11 cellular contexts compared by ENCODE assay signal in the genomic region with DNA sequence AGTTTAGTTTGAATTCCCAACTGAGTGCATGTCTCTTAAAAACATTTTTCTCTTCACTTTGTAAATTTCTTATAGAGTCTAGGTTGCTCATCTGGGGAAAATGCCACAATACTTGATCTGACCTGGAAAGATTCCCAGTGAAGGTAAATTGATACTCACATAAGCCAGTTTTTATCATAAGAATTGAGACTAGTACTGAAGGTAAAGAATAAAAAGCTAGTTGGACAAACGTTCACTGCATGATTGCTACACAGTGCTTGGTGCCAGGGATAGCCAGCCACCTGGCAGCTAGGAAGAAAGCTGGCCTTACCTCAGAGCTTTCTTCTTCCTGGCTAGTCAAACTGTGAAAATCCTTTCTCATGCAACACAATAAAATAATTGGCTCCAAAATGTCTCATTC.
DNase-seq lines count a peak whose midpoint lies in the region; ATAC-seq, FAIRE-seq and TF ChIP-seq lines count a peak whose summit lies in the region.
"Had no signal": no experiment of that assay in that cellular context is flagged by ENCODE, and none has a peak within 500 bp of the region (broad histone marks: within the 10 kb centered on the region; RNA-seq: fewer than 3 reads in every experiment).

No MANE protein-coding gene starts in this region.

- no peak for TF ChIP-seq RAD21 in GM12878 (IDR thresholded peaks at IDR 0.05; ENCODE audit: insufficient read depth, low read depth, low read length)

- POLR2A ChIA-PET in GM12878 (lab: Charles Lee), result no interaction called here

- RAD21 ChIA-PET in GM12878 (lab: Charles Lee; ENCODE audit: unreplicated experiment), result interaction anchor here (0.6 to 1.8 kb wide), 3 partner anchors 12 to 291 kb away, joined by 3 to 5 read pairs (median 4); no protein-coding TSS in a partner anchor

- BruUV-seq in GM12878 (replicated peaks; lab: Mats Ljungman, UMichigan), result no TSS peak

- ATAC-seq in GM12878 (peak; percentile 22; the same call in 1 of the 3 replicates), GM18502 (IDR thresholded peaks at IDR 0.05; ENCODE audit: poor library complexity, unreplicated experiment) (no peak), HG03432 (IDR thresholded peaks at IDR 0.05; ENCODE audit: unreplicated experiment) (no peak), HG03521 (IDR thresholded peaks at IDR 0.05; ENCODE audit: unreplicated experiment) (no peak)
- ATAC-seq: naive thymus-derived CD8-positive, alpha-beta T cell had no signal

- H3K4me2 ChIP-seq in GM12878 (ENCODE audit: control insufficient read depth, insufficient read depth), result no peak overlapping the region

- H3K27me3 ChIP-seq in GM12878 (replicated peaks in 1 of 2; ENCODE audit: control insufficient read depth in 2 of 2, insufficient read depth in 2 of 2, low read length in 1 of 2) (no peaks in the 10 kb centered on the region), right atrium auricular region (no peaks in the 10 kb centered on the region), transverse colon (no peaks in the 10 kb centered on the region)
- H3K27me3 ChIP-seq: upper lobe of left lung had no signal

- in situ Hi-C loops in GM12878 (cut with MboI) (no loop called here), transverse colon (cut with MboI; ENCODE audit: low pct_ligation_motif_present in 1 of 4, low pct_unique_long_range_greater_than_20kb in 1 of 4, low sequenced_read_pairs in 3 of 4) (no loop called here)

- no peak for FAIRE-seq in GM12878 (lab: Jason Lieb, UNC)

- 6% methylated on average over 1 of the region's 1 CpG for WGBS in GM12878 (ENCODE audit: insufficient coverage, insufficient replicate concordance, low lambda C conversion rate, missing lambda C conversion rate)
- WGBS in transverse colon (ENCODE audit: low coverage in 1 of 2), 2 donors, result 31% methylated on average over 1 of the region's 1 CpG; no CpG with 5 or more reads in 1 of the 2 donors

- peak; percentile 63 for DNase-seq in NCI-H1092 treated with DMSO at 0.1 percent for 48 hours (lab: John Stamatoyannopoulos, UW)
- no peak for DNase-seq in NCI-H1092 (lab: John Stamatoyannopoulos, UW)
- DNase-seq in GM12878 (ENCODE audit: low read depth, low spot score), result no peak
- DNase-seq in right atrium auricular region (ENCODE audit: low spot score), result no peak
- no peak for DNase-seq in transverse colon
- DNase-seq: cerebellar nuclear complex; naive thymus-derived CD8-positive, alpha-beta T cell had no signal

- H3K4me3 ChIP-seq in GM12878, result no peak overlapping the region
- H3K4me3 ChIP-seq in right atrium auricular region, result no peak overlapping the region
- no peak overlapping the region for H3K4me3 ChIP-seq in transverse colon
- H3K4me3 ChIP-seq: upper lobe of left lung had no signal

- SMC1A ChIA-PET in GM12878 (lab: Charles Lee; ENCODE audit: uncharacterized antibody, unreplicated experiment), result interaction anchor here (0.8 to 1.4 kb wide), 4 partner anchors 17 to 98 kb away, joined by 3 to 4 read pairs (median 3); no protein-coding TSS in a partner anchor

- H3K9ac ChIP-seq in GM12878 (ENCODE audit: control insufficient read depth, insufficient read depth, low read length), result no peak overlapping the region

- TF ChIP-seq POLR2A in GM12878 (IDR thresholded peaks at IDR 0.05; ENCODE audit: low read depth, low read length) (no peak), transverse colon (IDR thresholded peaks at IDR 0.05) (no peak)

- CTCF ChIA-PET in GM12878 (lab: Yijun Ruan, JAX), result interaction anchor here (0.9 to 1.7 kb wide), 3 partner anchors 32 to 161 kb away, joined by 3 to 7 read pairs (median 3); no protein-coding TSS in a partner anchor

- no peaks in the 10 kb centered on the region for H3K9me3 ChIP-seq in GM12878 (replicated peaks; ENCODE audit: control insufficient read depth, insufficient read depth, low read length)
- H3K9me3 ChIP-seq in right atrium auricular region, result no peaks in the 10 kb centered on the region
- no peaks in the 10 kb centered on the region for H3K9me3 ChIP-seq in transverse colon
- H3K9me3 ChIP-seq: upper lobe of left lung had no signal

- intact Hi-C loops in GM12878 (cut with micrococcal nuclease; ENCODE audit: unreplicated experiment) (no loop called here), transverse colon (cut with DNase I; ENCODE audit: low total_unique reads) (no loop called here)

- H3K36me3 ChIP-seq in GM12878 (ENCODE audit: control insufficient read depth in 2 of 2, insufficient read depth in 2 of 2, low read length in 1 of 2), result no peaks in the 10 kb centered on the region
- no peaks in the 10 kb centered on the region for H3K36me3 ChIP-seq in right atrium auricular region
- no peaks in the 10 kb centered on the region for H3K36me3 ChIP-seq in transverse colon
- H3K36me3 ChIP-seq: upper lobe of left lung had no signal

- H4K20me1 ChIP-seq in GM12878 (ENCODE audit: control insufficient read depth, insufficient read depth), result no peaks in the 10 kb centered on the region

- TF ChIP-seq CTCF in GM12878 (IDR thresholded peaks at IDR 0.05 in 2 of 3, conservative IDR thresholded peaks at IDR 0.05 in 1 of 3; ENCODE audit: control insufficient read depth in 2 of 3, extremely low read depth in 1 of 3, insufficient read depth in 1 of 3, low read depth in 3 of 3, low read length in 3 of 3) (no peak), right atrium auricular region (IDR thresholded peaks at IDR 0.05) (no peak), transverse colon (IDR thresholded peaks at IDR 0.05) (no peak)

- H3K79me2 ChIP-seq in GM12878 (ENCODE audit: control insufficient read depth, insufficient read depth, low read length), result no peaks in the 10 kb centered on the region

- no peak overlapping the region for H2AFZ ChIP-seq in GM12878 (ENCODE audit: control insufficient read depth, low read depth, low read length)

- no peak for TF ChIP-seq EP300 in GM12878 (IDR thresholded peaks at IDR 0.05; ENCODE audit: borderline replicate concordance in 1 of 2, control insufficient read depth in 1 of 2, low read depth in 2 of 2, low read length in 2 of 2)
- TF ChIP-seq EP300 in transverse colon (IDR thresholded peaks at IDR 0.05; ENCODE audit: low read depth), result no peak

- H3K4me1 ChIP-seq in GM12878 (ENCODE audit: control insufficient read depth, insufficient read depth, low read length) (no peaks in the 10 kb centered on the region), right atrium auricular region (peaks cover 0 to 7% of the 10 kb centered on the region in 2 donors), transverse colon (peaks cover 0 to 12% (median 6%) of the 10 kb centered on the region in 4 donors)

- H3K27ac ChIP-seq in GM12878 (ENCODE audit: control insufficient read depth, insufficient read depth) (no peak overlapping the region), right atrium auricular region (peak overlapping the region; percentile 67 to 83), transverse colon (peak overlapping the region in 3 of 4 donors; percentile 28 to 70 (median 69))

TF ChIP-seq in GM12878, 131 proteins besides CTCF, POLR2A, EP300 and RAD21 (continues in another document):
- no peak for TF ChIP-seq SIX5 (IDR thresholded peaks at IDR 0.05; ENCODE audit: low read depth, low read length, severe bottlenecking)
- no peak for TF ChIP-seq PML (IDR thresholded peaks at IDR 0.05; ENCODE audit: low read length)
- TF ChIP-seq MYC (IDR thresholded peaks at IDR 0.05; ENCODE audit: insufficient read depth, insufficient read length, insufficient replicate concordance, low read length, severe bottlenecking), result no peak
- no peak for TF ChIP-seq TARDBP (IDR thresholded peaks at IDR 0.05; ENCODE audit: borderline replicate concordance)
- no peak for TF ChIP-seq CREB1 (IDR thresholded peaks at IDR 0.05; ENCODE audit: low read depth)
- TF ChIP-seq SMARCA5 (IDR thresholded peaks at IDR 0.05), result no peak
- no peak for TF ChIP-seq HCFC1 (IDR thresholded peaks at IDR 0.05; ENCODE audit: low read length)
- TF ChIP-seq, protein P1, sequence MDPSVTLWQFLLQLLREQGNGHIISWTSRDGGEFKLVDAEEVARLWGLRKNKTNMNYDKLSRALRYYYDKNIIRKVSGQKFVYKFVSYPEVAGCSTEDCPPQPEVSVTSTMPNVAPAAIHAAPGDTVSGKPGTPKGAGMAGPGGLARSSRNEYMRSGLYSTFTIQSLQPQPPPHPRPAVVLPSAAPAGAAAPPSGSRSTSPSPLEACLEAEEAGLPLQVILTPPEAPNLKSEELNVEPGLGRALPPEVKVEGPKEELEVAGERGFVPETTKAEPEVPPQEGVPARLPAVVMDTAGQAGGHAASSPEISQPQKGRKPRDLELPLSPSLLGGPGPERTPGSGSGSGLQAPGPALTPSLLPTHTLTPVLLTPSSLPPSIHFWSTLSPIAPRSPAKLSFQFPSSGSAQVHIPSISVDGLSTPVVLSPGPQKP (IDR thresholded peaks at IDR 0.05; ENCODE audit: low read depth, low read length), result no peak
- TF ChIP-seq KLF5 (IDR thresholded peaks at IDR 0.05; ENCODE audit: partially characterized antibody), result no peak
- no peak for TF ChIP-seq RBBP5 (conservative IDR thresholded peaks at IDR 0.05)
- TF ChIP-seq, protein P2, sequence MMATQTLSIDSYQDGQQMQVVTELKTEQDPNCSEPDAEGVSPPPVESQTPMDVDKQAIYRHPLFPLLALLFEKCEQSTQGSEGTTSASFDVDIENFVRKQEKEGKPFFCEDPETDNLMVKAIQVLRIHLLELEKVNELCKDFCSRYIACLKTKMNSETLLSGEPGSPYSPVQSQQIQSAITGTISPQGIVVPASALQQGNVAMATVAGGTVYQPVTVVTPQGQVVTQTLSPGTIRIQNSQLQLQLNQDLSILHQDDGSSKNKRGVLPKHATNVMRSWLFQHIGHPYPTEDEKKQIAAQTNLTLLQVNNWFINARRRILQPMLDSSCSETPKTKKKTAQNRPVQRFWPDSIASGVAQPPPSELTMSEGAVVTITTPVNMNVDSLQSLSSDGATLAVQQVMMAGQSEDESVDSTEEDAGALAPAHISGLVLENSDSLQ (IDR thresholded peaks at IDR 0.05), result no peak
- no peak for TF ChIP-seq CHD2 (IDR thresholded peaks at IDR 0.05; ENCODE audit: borderline replicate concordance, low read depth, low read length)
- no peak for TF ChIP-seq SMAD5 (IDR thresholded peaks at IDR 0.05; ENCODE audit: low read depth)
- no peak for TF ChIP-seq HDAC6 (IDR thresholded peaks at IDR 0.05; ENCODE audit: unreplicated experiment)
- TF ChIP-seq POLR2AphosphoS5 (IDR thresholded peaks at IDR 0.05; ENCODE audit: low read length), result no peak
